In the genomic region with DNA sequence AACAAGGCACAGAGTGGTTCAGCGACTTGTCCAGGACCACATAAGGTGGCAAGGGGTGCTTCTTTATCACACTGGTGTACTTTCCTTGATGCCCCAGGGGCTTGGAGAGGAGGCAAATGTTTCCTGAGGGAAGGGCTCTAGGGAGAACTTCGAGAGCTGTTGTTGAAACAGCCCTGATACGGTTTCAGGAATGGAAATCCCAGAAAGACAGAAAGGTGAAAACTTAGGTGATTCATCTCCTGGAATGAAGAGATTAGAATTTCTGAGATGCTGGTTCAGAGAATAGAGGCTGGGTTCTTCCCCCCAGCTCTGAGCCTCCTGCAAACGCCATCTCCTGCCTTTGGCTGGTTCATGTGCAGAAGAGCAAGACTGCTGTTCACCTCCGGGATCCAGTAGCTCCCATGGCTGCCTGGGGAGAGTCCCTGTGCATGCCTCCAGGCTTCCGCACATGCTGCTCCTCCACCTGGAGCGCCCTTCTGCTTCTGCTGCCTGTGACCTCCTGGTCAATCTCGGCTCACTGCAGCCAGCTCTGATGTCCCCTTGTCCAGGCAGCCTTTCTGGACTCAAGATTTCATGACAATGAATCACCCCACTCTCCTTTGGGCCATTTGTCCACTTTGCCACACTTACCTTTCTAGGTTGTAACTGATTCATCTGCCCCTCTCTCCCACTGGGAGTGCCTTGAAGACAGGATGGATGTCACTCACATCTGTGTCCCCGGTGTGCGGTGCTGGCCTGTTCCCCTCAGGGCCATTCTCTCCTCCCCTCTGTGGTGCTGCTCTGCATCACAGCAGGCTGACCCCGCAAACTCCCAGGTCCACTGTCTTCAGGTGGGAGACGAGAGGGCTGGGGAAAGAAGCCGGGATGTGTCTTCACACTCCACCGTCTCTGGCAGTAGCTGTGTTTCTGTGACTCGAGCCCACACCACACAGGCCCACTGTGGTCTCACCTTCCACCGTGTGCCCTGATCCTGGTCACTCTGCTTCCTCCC, we compare ENCODE assay signal across 1 cellular context.
TF ChIP-seq lines count a peak whose summit lies in the region.

No MANE protein-coding gene starts in this region.

TF ChIP-seq in HepG2, 621 proteins besides CTCF, POLR2A, EP300 and RAD21 (continued from another document):
- TF ChIP-seq ZNF598 (CRISPR knock-in tag; IDR thresholded peaks at IDR 0.05; ENCODE audit: borderline replicate concordance) (no peak), ZNF672 (CRISPR knock-in tag; IDR thresholded peaks at IDR 0.05) (no peak)
- TF ChIP-seq, protein P1, sequence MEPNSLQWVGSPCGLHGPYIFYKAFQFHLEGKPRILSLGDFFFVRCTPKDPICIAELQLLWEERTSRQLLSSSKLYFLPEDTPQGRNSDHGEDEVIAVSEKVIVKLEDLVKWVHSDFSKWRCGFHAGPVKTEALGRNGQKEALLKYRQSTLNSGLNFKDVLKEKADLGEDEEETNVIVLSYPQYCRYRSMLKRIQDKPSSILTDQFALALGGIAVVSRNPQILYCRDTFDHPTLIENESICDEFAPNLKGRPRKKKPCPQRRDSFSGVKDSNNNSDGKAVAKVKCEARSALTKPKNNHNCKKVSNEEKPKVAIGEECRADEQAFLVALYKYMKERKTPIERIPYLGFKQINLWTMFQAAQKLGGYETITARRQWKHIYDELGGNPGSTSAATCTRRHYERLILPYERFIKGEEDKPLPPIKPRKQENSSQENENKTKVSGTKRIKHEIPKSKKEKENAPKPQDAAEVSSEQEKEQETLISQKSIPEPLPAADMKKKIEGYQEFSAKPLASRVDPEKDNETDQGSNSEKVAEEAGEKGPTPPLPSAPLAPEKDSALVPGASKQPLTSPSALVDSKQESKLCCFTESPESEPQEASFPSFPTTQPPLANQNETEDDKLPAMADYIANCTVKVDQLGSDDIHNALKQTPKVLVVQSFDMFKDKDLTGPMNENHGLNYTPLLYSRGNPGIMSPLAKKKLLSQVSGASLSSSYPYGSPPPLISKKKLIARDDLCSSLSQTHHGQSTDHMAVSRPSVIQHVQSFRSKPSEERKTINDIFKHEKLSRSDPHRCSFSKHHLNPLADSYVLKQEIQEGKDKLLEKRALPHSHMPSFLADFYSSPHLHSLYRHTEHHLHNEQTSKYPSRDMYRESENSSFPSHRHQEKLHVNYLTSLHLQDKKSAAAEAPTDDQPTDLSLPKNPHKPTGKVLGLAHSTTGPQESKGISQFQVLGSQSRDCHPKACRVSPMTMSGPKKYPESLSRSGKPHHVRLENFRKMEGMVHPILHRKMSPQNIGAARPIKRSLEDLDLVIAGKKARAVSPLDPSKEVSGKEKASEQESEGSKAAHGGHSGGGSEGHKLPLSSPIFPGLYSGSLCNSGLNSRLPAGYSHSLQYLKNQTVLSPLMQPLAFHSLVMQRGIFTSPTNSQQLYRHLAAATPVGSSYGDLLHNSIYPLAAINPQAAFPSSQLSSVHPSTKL (CRISPR knock-in tag; IDR thresholded peaks at IDR 0.05), result no peak
